Comparison of ENCODE assay signal across 20 cellular contexts in genomic region chr3:105944281-105944680, GRCh38.
DNase-seq lines count a peak whose midpoint lies in the region; ATAC-seq, FAIRE-seq and TF ChIP-seq lines count a peak whose summit lies in the region.
"Had no signal": no experiment of that assay in that cellular context is flagged by ENCODE, and none has a peak within 500 bp of the region (broad histone marks: within the 10 kb centered on the region; RNA-seq: fewer than 3 reads in every experiment).

No MANE protein-coding gene starts in this region.

- DNase-seq in AG20443 (ENCODE audit: low spot score) (peak; percentile 55), LHCN-M2 (ENCODE audit: low read depth) (peak; percentile 42), bronchial epithelial cell (ENCODE audit: low read depth) (peak; percentile 67), hepatic stellate cell (ENCODE audit: low spot score) (peak; percentile 43), hippocampal formation (lab: John Stamatoyannopoulos, UW) (no peak), left cardiac atrium (no peak)
- DNase-seq: activated CD4-positive, alpha-beta T cell treated with anti-CD3 and anti-CD28 coated beads, Interleukin-2, amount 50 U/mL, for 1 hour; activated CD8-positive, alpha-beta memory T cell treated with anti-CD3 and anti-CD28 coated beads, Interleukin-2, amount 50 U/mL, for 4 hours; activated naive CD8-positive, alpha-beta T cell treated with anti-CD3 and anti-CD28 coated beads, Interleukin-2, amount 50 U/mL, for 24 hours; dermis blood vessel endothelial cell; glutamatergic neuron; NCI-H526 treated with DMSO at 0.1 percent for 48 hours; Right ventricle myocardium superior; small intestine; stimulated activated CD4-positive, alpha-beta T cell treated with anti-CD3 and anti-CD28 coated beads, Interleukin-2, amount 100 ng/mL, for 48 hours; transverse colon had no signal

- no peak overlapping the region for H3K4me3 ChIP-seq in bronchial epithelial cell (ENCODE audit: low read depth, low read length)
- H3K4me3 ChIP-seq: cardiac muscle cell, prostate gland, transverse colon had no signal

- no peaks in the 10 kb centered on the region for H3K27me3 ChIP-seq in bronchial epithelial cell (ENCODE audit: control insufficient read depth, insufficient read depth, low read length)
- H3K27me3 ChIP-seq: cardiac muscle cell, transverse colon had no signal

- intact Hi-C loops in left cardiac atrium (cut with DNase I): no loop called here

- no peak for FAIRE-seq in bronchial epithelial cell (lab: Jason Lieb, UNC)
- FAIRE-seq: small intestine had no signal

- H3K36me3 ChIP-seq in bronchial epithelial cell (ENCODE audit: control insufficient read depth, insufficient read depth, low read length): no peaks in the 10 kb centered on the region
- H3K36me3 ChIP-seq: cardiac muscle cell, prostate gland, transverse colon had no signal

- TF ChIP-seq CTCF in bronchial epithelial cell (IDR thresholded peaks at IDR 0.05; ENCODE audit: insufficient read depth, low read length, severe bottlenecking): no peak

- no peak for ATAC-seq in GM21529 (IDR thresholded peaks at IDR 0.05; ENCODE audit: unreplicated experiment)
- no peak for ATAC-seq in GM19023 (IDR thresholded peaks at IDR 0.05; ENCODE audit: unreplicated experiment)
- no peak for ATAC-seq in left cardiac atrium
- ATAC-seq: activated naive CD8-positive, alpha-beta T cell treated with anti-CD3 and anti-CD28 coated beads, Interleukin-2, amount 50 U/mL, for 24 hours had no signal

Comparison
In these comparisons a context has a peak if more than half of its experiments do, and no peak if none do; other contexts are left out.
1. DNase-seq: peak in AG20443 (single experiment), LHCN-M2 (single experiment), bronchial epithelial cell (single experiment) and hepatic stellate cell (single experiment); none in hippocampal formation (0 of 2) and left cardiac atrium (single experiment).